Comparison of ENCODE assay signal across 21 cellular contexts in the genomic region with DNA sequence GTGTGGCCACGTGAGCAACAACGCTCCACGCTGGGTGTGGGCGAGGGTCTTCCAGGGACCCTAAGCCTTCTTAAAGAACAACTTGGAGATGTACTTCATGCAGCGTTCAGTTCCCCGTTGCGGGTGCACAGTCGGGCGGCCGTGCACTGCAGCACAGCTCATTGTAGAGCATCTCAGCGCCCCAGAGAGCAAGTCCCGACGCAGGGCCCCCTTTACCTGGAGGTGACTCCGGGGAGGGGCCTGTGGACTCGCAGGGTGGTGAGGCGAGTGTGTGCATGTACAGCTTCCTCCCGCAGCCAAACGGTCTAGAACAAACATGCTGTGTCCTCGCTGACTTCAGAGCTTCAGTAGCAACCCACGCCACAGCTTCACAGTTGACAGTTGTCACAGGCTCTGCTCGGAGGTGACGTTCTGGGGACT. TPM values are rescaled to one million over a fixed set of nuclear protein-coding genes. Genes with fewer than 3 reads are reported as not detected.
DNase-seq lines count a peak whose midpoint lies in the region; ATAC-seq, FAIRE-seq and TF ChIP-seq lines count a peak whose summit lies in the region.
"Had no signal": no experiment of that assay in that cellular context is flagged by ENCODE, and none has a peak within 500 bp of the region (broad histone marks: within the 10 kb centered on the region; RNA-seq: fewer than 3 reads in every experiment).

No MANE protein-coding gene starts in this region.

- CTCF ChIA-PET in GM12878 (lab: Yijun Ruan, JAX), result interaction anchor here (0.7 to 4.5 kb wide), 6 partner anchors 59 to 669 kb away, joined by 3 to 39 read pairs (median 4); no protein-coding TSS in a partner anchor

- TF ChIP-seq RAD21 in GM12878 (IDR thresholded peaks at IDR 0.05; ENCODE audit: insufficient read depth, low read depth, low read length), result no peak

- peaks cover 97% of the 10 kb centered on the region for H3K4me1 ChIP-seq in BLaER1
- peaks cover 59% of the 10 kb centered on the region for H3K4me1 ChIP-seq in GM12878 (ENCODE audit: control insufficient read depth, insufficient read depth, low read length)
- H3K4me1 ChIP-seq in kidney (ENCODE audit: control insufficient read depth in 1 of 2, insufficient read depth in 1 of 2, low read depth in 1 of 2, low read length in 2 of 2), result peaks cover 0 to 7% of the 10 kb centered on the region in 2 donors

- SMC1A ChIA-PET in GM12878 (lab: Charles Lee; ENCODE audit: uncharacterized antibody, unreplicated experiment), result interaction anchor here (0.7 to 3.3 kb wide), 4 partner anchors 60 to 166 kb away, joined by 3 to 16 read pairs (median 4); no protein-coding TSS in a partner anchor

- H3K4me3 Mint-ChIP-seq in IgD-negative memory B cell, result no peak overlapping the region
- no peak overlapping the region for H3K4me3 Mint-ChIP-seq in natural killer cell treated with Interleukin-12 subunit alpha and Interleukin-12 subunit beta and Interleukin-15 and Interleukin-18, amount 100 ng/mL, for 72 hours
- H3K4me3 Mint-ChIP-seq: B cell, GM23338 had no signal

- TF ChIP-seq EP300 in GM12878 (IDR thresholded peaks at IDR 0.05; ENCODE audit: borderline replicate concordance in 1 of 2, control insufficient read depth in 1 of 2, low read depth in 2 of 2, low read length in 2 of 2), result no peak

- no peak for TF ChIP-seq POLR2A in GM12878 (IDR thresholded peaks at IDR 0.05; ENCODE audit: low read depth, low read length)

- in situ Hi-C loops in GM12878 (cut with MboI), result loop anchor here (5.0 kb wide), 2 partner anchors 113 to 168 kb away; no protein-coding TSS in a partner anchor

- DNase-seq in GM12878 (ENCODE audit: low read depth, low spot score), result no peak
- DNase-seq in kidney, result peak; percentile 65
- no peak for DNase-seq in natural killer cell treated with Interleukin-12 subunit alpha and Interleukin-12 subunit beta and Interleukin-15 and Interleukin-18, amount 100 ng/mL, for 72 hours (ENCODE audit: low spot score)
- DNase-seq in NCI-H146 (lab: John Stamatoyannopoulos, UW), result no peak
- DNase-seq in stimulated activated CD4-positive, alpha-beta T cell treated with anti-CD3 and anti-CD28 coated beads, Interleukin-2, amount 100 ng/mL, for 48 hours, result no peak
- DNase-seq: ACHN, DMS 273 treated with DMSO at 0.1 percent for 48 hours, KBM-7, NCI-H1092 treated with DMSO at 0.1 percent for 48 hours, NCI-H187, NCI-H2171 treated with DMSO at 0.1 percent for 48 hours, NCI-H82, T-helper 1 cell had no signal

- WGBS in GM12878 (ENCODE audit: insufficient coverage, insufficient replicate concordance, low lambda C conversion rate, missing lambda C conversion rate), result 75% methylated on average over 22 of the region's 22 CpGs

- H3K36me3 ChIP-seq in BLaER1 (peaks cover 9% of the 10 kb centered on the region), GM12878 (ENCODE audit: control insufficient read depth in 2 of 2, insufficient read depth in 2 of 2, low read length in 1 of 2) (peaks cover 0 to 8% of the 10 kb centered on the region in 2 experiments; a peak in 3 of 4 replicates), kidney (ENCODE audit: control insufficient read depth in 1 of 2, insufficient read depth in 2 of 2, low read length in 2 of 2) (no peaks in the 10 kb centered on the region)

- no peaks in the 10 kb centered on the region for H3K27me3 ChIP-seq in BLaER1
- no peaks in the 10 kb centered on the region for H3K27me3 ChIP-seq in GM12878 (replicated peaks in 1 of 2; ENCODE audit: control insufficient read depth in 2 of 2, insufficient read depth in 2 of 2, low read length in 1 of 2)

- H3K9me3 ChIP-seq in BLaER1, result no peaks in the 10 kb centered on the region
- no peaks in the 10 kb centered on the region for H3K9me3 ChIP-seq in GM12878 (replicated peaks; ENCODE audit: control insufficient read depth, insufficient read depth, low read length)
- no peaks in the 10 kb centered on the region for H3K9me3 ChIP-seq in kidney (ENCODE audit: control insufficient read depth in 1 of 2, low read length in 2 of 2)

- H3K4me2 ChIP-seq in BLaER1 (peak overlapping the region; percentile 92), GM12878 (ENCODE audit: control insufficient read depth, insufficient read depth) (no peak overlapping the region)
- H3K4me2 ChIP-seq: GM23338 had no signal

- peaks cover 17 to 25% (median 20%) of the 10 kb centered on the region in 3 donors for H3K4me1 Mint-ChIP-seq in IgD-negative memory B cell
- peaks cover 0 to 9% of the 10 kb centered on the region in 2 donors for H3K4me1 Mint-ChIP-seq in natural killer cell treated with Interleukin-12 subunit alpha and Interleukin-12 subunit beta and Interleukin-15 and Interleukin-18, amount 100 ng/mL, for 72 hours (ENCODE audit: low read depth in 2 of 2)

- TF ChIP-seq CTCF in GM12878 (IDR thresholded peaks at IDR 0.05 in 2 of 3, conservative IDR thresholded peaks at IDR 0.05 in 1 of 3; ENCODE audit: control insufficient read depth in 2 of 3, extremely low read depth in 1 of 3, insufficient read depth in 1 of 3, low read depth in 3 of 3, low read length in 3 of 3), result no peak
- TF ChIP-seq CTCF in kidney (IDR thresholded peaks at IDR 0.05; ENCODE audit: borderline replicate concordance, extremely low read depth, insufficient read depth), result no peak

- peak overlapping the region in 2 of 3 donors; percentile 39 to 67 for H3K27ac Mint-ChIP-seq in IgD-negative memory B cell
- no peak overlapping the region for H3K27ac Mint-ChIP-seq in natural killer cell treated with Interleukin-12 subunit alpha and Interleukin-12 subunit beta and Interleukin-15 and Interleukin-18, amount 100 ng/mL, for 72 hours
- H3K27ac Mint-ChIP-seq: B cell, GM23338 had no signal

- H3K4me3 ChIP-seq in BLaER1 (no peak overlapping the region), GM12878 (no peak overlapping the region), kidney (ENCODE audit: low read length in 2 of 2) (no peak overlapping the region)
- H3K4me3 ChIP-seq: GM23338, SK-N-MC had no signal

- RAD21 ChIA-PET in GM12878 (lab: Charles Lee; ENCODE audit: unreplicated experiment), result interaction anchor here (0.6 to 1.2 kb wide), 3 partner anchors 81 to 134 kb away, joined by 3 to 4 read pairs (median 4); no protein-coding TSS in a partner anchor

- H4K20me1 ChIP-seq in BLaER1 (peaks cover 64% of the 10 kb centered on the region), GM12878 (ENCODE audit: control insufficient read depth, insufficient read depth) (no peaks in the 10 kb centered on the region)

- no peak for ATAC-seq in GM12878
- ATAC-seq in HG03175 (IDR thresholded peaks at IDR 0.05; ENCODE audit: unreplicated experiment), result no peak
- ATAC-seq in natural killer cell treated with Interleukin-12 subunit alpha and Interleukin-12 subunit beta and Interleukin-15 and Interleukin-18, amount 100 ng/mL, for 72 hours, result no peak
- ATAC-seq: GM23338 had no signal

- no peaks in the 10 kb centered on the region for H3K9me3 Mint-ChIP-seq in IgD-negative memory B cell
- H3K9me3 Mint-ChIP-seq in natural killer cell treated with Interleukin-12 subunit alpha and Interleukin-12 subunit beta and Interleukin-15 and Interleukin-18, amount 100 ng/mL, for 72 hours, result no peaks in the 10 kb centered on the region
- H3K9me3 Mint-ChIP-seq: GM23338 had no signal

- H3K79me2 ChIP-seq in GM12878 (ENCODE audit: control insufficient read depth, insufficient read depth, low read length), result peaks cover 7% of the 10 kb centered on the region

- H3K36me3 Mint-ChIP-seq in IgD-negative memory B cell, result peaks cover 2% of the 10 kb centered on the region
- no peaks in the 10 kb centered on the region for H3K36me3 Mint-ChIP-seq in natural killer cell treated with Interleukin-12 subunit alpha and Interleukin-12 subunit beta and Interleukin-15 and Interleukin-18, amount 100 ng/mL, for 72 hours

- no peak for FAIRE-seq in GM12878 (lab: Jason Lieb, UNC)
- FAIRE-seq in kidney (lab: Jason Lieb, UNC), result no peak
- FAIRE-seq: GM18507, HTR-8/SVneo had no signal

- no peak overlapping the region for H2AFZ ChIP-seq in GM12878 (ENCODE audit: control insufficient read depth, low read depth, low read length)
- H2AFZ ChIP-seq: GM23338 had no signal

- intact Hi-C loops in GM12878 (cut with micrococcal nuclease; ENCODE audit: unreplicated experiment), result no loop called here
- intact Hi-C loops in kidney (cut with DNase I), result no loop called here

- POLR2A ChIA-PET in GM12878 (lab: Charles Lee), result interaction anchor here (0.7 kb wide), 1 partner anchor 112 kb away, joined by 4 read pairs; no protein-coding TSS in a partner anchor

- H3K27ac ChIP-seq in BLaER1 (peak overlapping the region; percentile 56; the same call in 1 of the 2 replicates), GM12878 (ENCODE audit: control insufficient read depth, insufficient read depth) (no peak overlapping the region), kidney (ENCODE audit: low read depth in 2 of 2, low read length in 2 of 2) (no peak overlapping the region)
- H3K27ac ChIP-seq: SK-N-MC had no signal

- H3K9ac ChIP-seq in BLaER1 (no peak overlapping the region), GM12878 (ENCODE audit: control insufficient read depth, insufficient read depth, low read length) (0 out of 2 replicates have a peak overlapping the region, but pooled peaks have one; percentile 16), kidney (ENCODE audit: low read length in 2 of 2) (no peak overlapping the region)

- H3K27me3 Mint-ChIP-seq in IgD-negative memory B cell, result peaks cover 8% of the 10 kb centered on the region
- peaks cover 0 to 2% of the 10 kb centered on the region in 2 donors for H3K27me3 Mint-ChIP-seq in natural killer cell treated with Interleukin-12 subunit alpha and Interleukin-12 subunit beta and Interleukin-15 and Interleukin-18, amount 100 ng/mL, for 72 hours

- no TSS peak for BruUV-seq in GM12878 (replicated peaks; lab: Mats Ljungman, UMichigan)

RNA-seq across cellular contexts. Expression of gene RRP1, which starts 19.5 kb away (rescaled TPM):
- polyA plus RNA-seq in IgD-negative memory B cell (18.2 TPM), GM12878 (2011; rRNA removed) (21.8 and 26.0 TPM in 2 replicates), GM12878 (2014; fragmentation: Illumina TruSeq; extraction: Trizol) (27.4 and 48.9 TPM in 2 replicates), GM12878 (2014; fragmentation: Nextera tagmentation; extraction: Ambion mirVana) (1 to 10 TPM in 1 of 2 experiments, under 1 TPM in 1; 0.34 to 4.3 TPM), GM12878 (2014; rRNA removed) (29.3 and 33.8 TPM in 2 replicates), GM12878 (2016; fragmentation: Nextera tagmentation; extraction: Ambion mirVana) (10 to 100 TPM; 56.1 to 70.8 TPM), kidney (ENCODE audit: insufficient read depth, low read depth, low replicate concordance) (12.9 TPM)
- total RNA-seq in GM12878 (2013; cell fraction: nucleolus; rRNA removed), result 118 and 141 TPM in 2 replicates
- total RNA-seq in GM12878 (2014; rRNA removed) (32.5 and 40.9 TPM in 2 replicates), GM12878 (2014; rRNA removed; fragmentation: Illumina TruSeq; extraction: Trizol) (22.3 and 23.8 TPM in 2 replicates), GM12878 (2021) (58.7 and 65.3 TPM in 2 replicates), kidney (18.7 TPM)
- 12.8 TPM for polyA plus RNA-seq in GM12878 (2011; ENCODE audit: low read depth)
- 24.5 and 28.0 TPM in 2 replicates for polyA plus RNA-seq in GM12878 (2011; cell fraction: cytosol; rRNA removed)
- polyA plus RNA-seq in GM12878 (2011; cell fraction: nucleus; rRNA removed), result 94.1 and 106 TPM in 2 replicates
- polyA plus RNA-seq in GM12878 (2012), result 24.5 and 28.7 TPM in 2 replicates
- 18.4 and 26.8 TPM in 2 replicates for polyA minus RNA-seq in GM12878 (2011; rRNA and poly(A)+ RNA removed)
- 8.8 and 11.2 TPM in 2 replicates for polyA minus RNA-seq in GM12878 (2011; cell fraction: cytosol; rRNA and poly(A)+ RNA removed)
- 38.6 and 59.0 TPM in 2 replicates for polyA minus RNA-seq in GM12878 (2011; cell fraction: nucleus; rRNA and poly(A)+ RNA removed)
- total RNA-seq in natural killer cell treated with Interleukin-12 subunit alpha and Interleukin-12 subunit beta and Interleukin-15 and Interleukin-18, amount 100 ng/mL, for 72 hours, result 10 to 100 TPM; 35.5 to 89.9 TPM

RNA-seq across cellular contexts. Expression of gene CSTB, which starts 32.7 kb away (rescaled TPM):
- polyA plus RNA-seq in IgD-negative memory B cell (66.2 TPM), GM12878 (2011; rRNA removed) (43.3 and 45.6 TPM in 2 replicates), GM12878 (2014; fragmentation: Illumina TruSeq; extraction: Trizol) (30.1 and 53.5 TPM in 2 replicates), GM12878 (2014; fragmentation: Nextera tagmentation; extraction: Ambion mirVana) (10 to 100 TPM; 12.5 to 20.2 TPM), GM12878 (2014; rRNA removed) (51.8 and 68.2 TPM in 2 replicates), GM12878 (2016; fragmentation: Nextera tagmentation; extraction: Ambion mirVana) (10 to 100 TPM; 82.3 to 82.7 TPM), kidney (ENCODE audit: insufficient read depth, low read depth, low replicate concordance) (97.8 TPM)
- total RNA-seq in GM12878 (2013; cell fraction: nucleolus; rRNA removed), result 9.7 and 10.0 TPM in 2 replicates
- total RNA-seq in GM12878 (2014; rRNA removed) (18.6 and 25.9 TPM in 2 replicates), GM12878 (2014; rRNA removed; fragmentation: Illumina TruSeq; extraction: Trizol) (20.4 and 20.6 TPM in 2 replicates), GM12878 (2021) (38.3 and 39.5 TPM in 2 replicates), kidney (74.5 TPM)
- polyA plus RNA-seq in GM12878 (2011; ENCODE audit: low read depth), result 42.8 TPM
- polyA plus RNA-seq in GM12878 (2011; cell fraction: cytosol; rRNA removed), result 75.9 and 87.5 TPM in 2 replicates
- polyA plus RNA-seq in GM12878 (2011; cell fraction: nucleus; rRNA removed), result 33.9 and 42.2 TPM in 2 replicates
- polyA plus RNA-seq in GM12878 (2012), result 56.7 and 57.9 TPM in 2 replicates
- 31.5 and 36.7 TPM in 2 replicates for polyA minus RNA-seq in GM12878 (2011; rRNA and poly(A)+ RNA removed)
- polyA minus RNA-seq in GM12878 (2011; cell fraction: cytosol; rRNA and poly(A)+ RNA removed), result 7.4 and 11.2 TPM in 2 replicates
- polyA minus RNA-seq in GM12878 (2011; cell fraction: nucleus; rRNA and poly(A)+ RNA removed), result 9.4 and 9.8 TPM in 2 replicates
- 10 to 100 TPM; 15.3 to 15.4 TPM for total RNA-seq in natural killer cell treated with Interleukin-12 subunit alpha and Interleukin-12 subunit beta and Interleukin-15 and Interleukin-18, amount 100 ng/mL, for 72 hours

RNA-seq across cellular contexts. Expression of gene AGPAT3, which starts 56.2 kb away (rescaled TPM):
- polyA plus RNA-seq in IgD-negative memory B cell (8.8 TPM), GM12878 (2011; rRNA removed) (27.6 and 47.8 TPM in 2 replicates), GM12878 (2014; fragmentation: Illumina TruSeq; extraction: Trizol) (19.0 and 28.7 TPM in 2 replicates), GM12878 (2014; fragmentation: Nextera tagmentation; extraction: Ambion mirVana) (1 to 10 TPM; 1.2 to 3.7 TPM), GM12878 (2014; rRNA removed) (50.0 and 53.6 TPM in 2 replicates), GM12878 (2016; fragmentation: Nextera tagmentation; extraction: Ambion mirVana) (10 to 100 TPM; 17.5 to 33.0 TPM), kidney (ENCODE audit: insufficient read depth, low read depth, low replicate concordance) (40.3 TPM)
- 212 and 233 TPM in 2 replicates for total RNA-seq in GM12878 (2013; cell fraction: nucleolus; rRNA removed)
- total RNA-seq in GM12878 (2014; rRNA removed) (46.9 and 47.8 TPM in 2 replicates), GM12878 (2014; rRNA removed; fragmentation: Illumina TruSeq; extraction: Trizol) (26.1 and 28.2 TPM in 2 replicates), GM12878 (2021) (89.5 and 110 TPM in 2 replicates), kidney (86.2 TPM)
- 17.3 TPM for polyA plus RNA-seq in GM12878 (2011; ENCODE audit: low read depth)
- 59.2 and 60.5 TPM in 2 replicates for polyA plus RNA-seq in GM12878 (2011; cell fraction: cytosol; rRNA removed)
- 80.2 and 83.8 TPM in 2 replicates for polyA plus RNA-seq in GM12878 (2011; cell fraction: nucleus; rRNA removed)
- 36.8 and 49.6 TPM in 2 replicates for polyA plus RNA-seq in GM12878 (2012)
- 62.2 and 76.5 TPM in 2 replicates for polyA minus RNA-seq in GM12878 (2011; rRNA and poly(A)+ RNA removed)
- polyA minus RNA-seq in GM12878 (2011; cell fraction: cytosol; rRNA and poly(A)+ RNA removed), result 24.3 and 30.6 TPM in 2 replicates
- polyA minus RNA-seq in GM12878 (2011; cell fraction: nucleus; rRNA and poly(A)+ RNA removed), result 23.3 and 43.3 TPM in 2 replicates
- total RNA-seq in natural killer cell treated with Interleukin-12 subunit alpha and Interleukin-12 subunit beta and Interleukin-15 and Interleukin-18, amount 100 ng/mL, for 72 hours, result 100 to 1,000 TPM in 1 of 2 donors, 10 to 100 TPM in 1; 66.8 to 115 TPM

Comparison
In these comparisons a context has a peak if more than half of its experiments do, and no peak if none do; other contexts are left out.
1. H3K27ac Mint-ChIP-seq: peak in IgD-negative memory B cell (2 of 3); none in natural killer cell treated with Interleukin-12 subunit alpha and Interleukin-12 subunit beta and Interleukin-15 and Interleukin-18, amount 100 ng/mL, for 72 hours (0 of 2).